ENCODE assay signal across 25 cellular contexts in genomic region chr13:33872005-33872351, GRCh38. TPM values are rescaled to one million over a fixed set of nuclear protein-coding genes. Genes with fewer than 3 reads are reported as not detected.
DNase-seq lines count a peak whose midpoint lies in the region; ATAC-seq and TF ChIP-seq lines count a peak whose summit lies in the region.
"Had no signal": no experiment of that assay in that cellular context is flagged by ENCODE, and none has a peak within 500 bp of the region (broad histone marks: within the 10 kb centered on the region; RNA-seq: fewer than 3 reads in every experiment).

No MANE protein-coding gene starts in this region.

- peaks cover 4% of the 10 kb centered on the region for H3K36me3 Mint-ChIP-seq in activated CD4-positive, alpha-beta T cell treated with anti-CD3 and anti-CD28 coated beads, Interleukin-2, amount 10 ng/mL, durations not matched to agents 7 days and 5 days (ENCODE audit: low read depth)
- H3K36me3 Mint-ChIP-seq in immature natural killer cell = no peaks in the 10 kb centered on the region

- TF ChIP-seq CTCF in left ventricle myocardium inferior (IDR thresholded peaks at IDR 0.05; ENCODE audit: borderline replicate concordance) (no peak), fibroblast of the aortic adventitia (IDR thresholded peaks at IDR 0.05; ENCODE audit: insufficient read depth, low read length) (no peak), liver (IDR thresholded peaks at IDR 0.05; ENCODE audit: low read depth, low read length, missing input control) (no peak), ovary (IDR thresholded peaks at IDR 0.05) (no peak)

- TF ChIP-seq EP300 in ovary (IDR thresholded peaks at IDR 0.05) = no peak

- 33% methylated on average over 6 of the region's 6 CpGs for WGBS in liver
- WGBS in ovary, 3 donors = 55 to 64% (median 58%) methylated on average over 6 of the region's 6 CpGs

- ATAC-seq in Right ventricle myocardium inferior = peak; percentile 58
- ATAC-seq: HCT116, K562 had no signal

- H3K36me3 ChIP-seq in left ventricle myocardium inferior (no peaks in the 10 kb centered on the region), liver (ENCODE audit: control insufficient read depth in 4 of 4, insufficient read depth in 3 of 4, low read depth in 1 of 4, low read length in 3 of 4) (peaks cover 0 to 2% (median 0%) of the 10 kb centered on the region in 4 donors), ovary (no peaks in the 10 kb centered on the region)
- H3K36me3 ChIP-seq: BE2C had no signal

- intact Hi-C loops in Right ventricle myocardium inferior (cut with DNase I) (no loop called here), left ventricle myocardium inferior (cut with micrococcal nuclease) (no loop called here), ovary (cut with DNase I) (no loop called here)

- no peak for TF ChIP-seq RAD21 in liver (IDR thresholded peaks at IDR 0.05)

- no peaks in the 10 kb centered on the region for H3K9me3 Mint-ChIP-seq in activated CD4-positive, alpha-beta T cell treated with anti-CD3 and anti-CD28 coated beads, Interleukin-2, amount 10 ng/mL, durations not matched to agents 7 days and 5 days
- no peaks in the 10 kb centered on the region for H3K9me3 Mint-ChIP-seq in immature natural killer cell
- H3K9me3 Mint-ChIP-seq: CD14-positive monocyte had no signal

- H3K4me3 ChIP-seq in left ventricle myocardium inferior (no peak overlapping the region), fibroblast of the aortic adventitia (ENCODE audit: low read depth, low read length) (no peak overlapping the region), liver (ENCODE audit: low read depth in 1 of 3, low read length in 3 of 3) (no peak overlapping the region), ovary (no peak overlapping the region)
- H3K4me3 ChIP-seq: K562, PC-9 had no signal

- H3K9ac ChIP-seq in liver (ENCODE audit: low read depth in 1 of 2, low read length in 2 of 2) = no peak overlapping the region

- CTCF ChIA-PET in activated CD4-positive, alpha-beta T cell treated with anti-CD3 and anti-CD28 coated beads, Interleukin-2, amount 10 ng/mL, durations not matched to agents 7 days and 5 days (lab: Charles Lee) = no interaction called here

- H3K27me3 Mint-ChIP-seq in activated CD4-positive, alpha-beta T cell treated with anti-CD3 and anti-CD28 coated beads, Interleukin-2, amount 10 ng/mL, durations not matched to agents 7 days and 5 days = no peaks in the 10 kb centered on the region
- H3K27me3 Mint-ChIP-seq in immature natural killer cell (ENCODE audit: low read depth in 3 of 3) = no peaks in the 10 kb centered on the region

- peaks cover 10% of the 10 kb centered on the region for H3K4me1 ChIP-seq in left ventricle myocardium inferior
- H3K4me1 ChIP-seq in liver (ENCODE audit: control insufficient read depth in 4 of 4, insufficient read depth in 4 of 4, low read length in 3 of 4) = peaks cover 4 to 19% (median 16%) of the 10 kb centered on the region in 4 donors
- H3K4me1 ChIP-seq in ovary (ENCODE audit: insufficient read depth) = no peaks in the 10 kb centered on the region

- no peak overlapping the region for H3K27ac ChIP-seq in left ventricle myocardium inferior (replicated peaks)
- peak overlapping the region; percentile 81 to 83 for H3K27ac ChIP-seq in liver (ENCODE audit: low read depth in 1 of 2, low read length in 2 of 2)
- H3K27ac ChIP-seq in ovary = no peak overlapping the region
- H3K27ac ChIP-seq: PC-9 had no signal

- no peak overlapping the region for H3K4me3 Mint-ChIP-seq in activated CD4-positive, alpha-beta T cell treated with anti-CD3 and anti-CD28 coated beads, Interleukin-2, amount 10 ng/mL, durations not matched to agents 7 days and 5 days
- no peak overlapping the region for H3K4me3 Mint-ChIP-seq in immature natural killer cell
- H3K4me3 Mint-ChIP-seq: CD14-positive monocyte had no signal

- no peak for TF ChIP-seq POLR2A in ovary (IDR thresholded peaks at IDR 0.05)

- no peaks in the 10 kb centered on the region for H3K4me1 Mint-ChIP-seq in activated CD4-positive, alpha-beta T cell treated with anti-CD3 and anti-CD28 coated beads, Interleukin-2, amount 10 ng/mL, durations not matched to agents 7 days and 5 days
- no peaks in the 10 kb centered on the region for H3K4me1 Mint-ChIP-seq in immature natural killer cell
- H3K4me1 Mint-ChIP-seq: CD14-positive monocyte had no signal

- no peak overlapping the region for H3K27ac Mint-ChIP-seq in activated CD4-positive, alpha-beta T cell treated with anti-CD3 and anti-CD28 coated beads, Interleukin-2, amount 10 ng/mL, durations not matched to agents 7 days and 5 days
- H3K27ac Mint-ChIP-seq in immature natural killer cell = no peak overlapping the region

- no peak for DNase-seq in Right ventricle myocardium inferior (ENCODE audit: missing footprints)
- no peak for DNase-seq in left ventricle myocardium inferior
- peak; percentile 11 for DNase-seq in fibroblast of the aortic adventitia (ENCODE audit: low read depth)
- no peak for DNase-seq in activated CD4-positive, alpha-beta T cell treated with anti-CD3 and anti-CD28 coated beads, Interleukin-2, amount 10 ng/mL, durations not matched to agents 7 days and 5 days
- DNase-seq in GOT3 (lab: John Stamatoyannopoulos, UW) = no peak
- no peak for DNase-seq in ovary
- no peak for DNase-seq in immature natural killer cell
- DNase-seq: 8988T, ACHN, BE2C, DMS153, DND-41, Kasumi-1, NCI-H1105 treated with DMSO at 0.1 percent for 48 hours, NCI-H146, NCI-H1930, NCI-H2107, NCI-H446, NCI-H526 treated with DMSO at 0.1 percent for 48 hours, PC-9, SHP77 had no signal

- POLR2A ChIA-PET in activated CD4-positive, alpha-beta T cell treated with anti-CD3 and anti-CD28 coated beads, Interleukin-2, amount 10 ng/mL, durations not matched to agents 7 days and 5 days (lab: Charles Lee) = no interaction called here

- H3K27me3 ChIP-seq in left ventricle myocardium inferior (ENCODE audit: low read depth) (no peaks in the 10 kb centered on the region), liver (ENCODE audit: control insufficient read depth in 4 of 4, insufficient read depth in 4 of 4, low read length in 3 of 4) (no peaks in the 10 kb centered on the region), ovary (no peaks in the 10 kb centered on the region)
- H3K27me3 ChIP-seq: BE2C had no signal

- H3K9me3 ChIP-seq in left ventricle myocardium inferior (replicated peaks) = no peaks in the 10 kb centered on the region
- H3K9me3 ChIP-seq in liver (ENCODE audit: control insufficient read depth in 4 of 4, low read length in 3 of 4) = no peaks in the 10 kb centered on the region
- H3K9me3 ChIP-seq in ovary = no peaks in the 10 kb centered on the region
- H3K9me3 ChIP-seq: BE2C had no signal

TF ChIP-seq in liver, 16 proteins besides CTCF, POLR2A, EP300 and RAD21 (continues in another document):
- TF ChIP-seq HNF4G (IDR thresholded peaks at IDR 0.05) (peak; percentile 32), NR2F2 (IDR thresholded peaks at IDR 0.05) (no peak), TAF1 (conservative IDR thresholded peaks at IDR 0.05) (no peak), JUND (IDR thresholded peaks at IDR 0.05) (peak; percentile 58 to 85), EGR1 (IDR thresholded peaks at IDR 0.05; ENCODE audit: low read depth in 2 of 2) (peak in 1 of 2 donors; percentile 25), RXRA (IDR thresholded peaks at IDR 0.05) (peak; percentile 24 to 81), HNF4A (conservative IDR thresholded peaks at IDR 0.05) (peak; percentile 82 to 85), REST (IDR thresholded peaks at IDR 0.05) (no peak), FOXA1 (IDR thresholded peaks at IDR 0.05) (no peak)

RNA-seq across cellular contexts. Expression of gene RFC3, which starts 54.0 kb away (rescaled TPM):
- total RNA-seq in Right ventricle myocardium inferior (5.0 TPM), left ventricle myocardium inferior (4.2 TPM), fibroblast of the aortic adventitia (ENCODE audit: low replicate concordance) (10.2 and 38.9 TPM in 2 replicates), liver (10 to 100 TPM in 1 of 2 donors, 1 to 10 TPM in 1; 3.2 to 19.1 TPM), ovary (1 to 10 TPM; 6.9 to 9.4 (median 7.6) TPM)
- polyA plus RNA-seq in liver (1 to 10 TPM; 1.9 to 2.9 TPM), ovary (1 to 10 TPM; 6.9 to 7.1 TPM), immature natural killer cell (1 to 10 TPM; 3.0 to 7.7 (median 6.3) TPM)
- total RNA-seq in activated CD4-positive, alpha-beta T cell treated with anti-CD3 and anti-CD28 coated beads, Interleukin-2, amount 10 ng/mL, durations not matched to agents 7 days and 5 days = 10 to 100 TPM; 38.3 to 46.8 TPM

Comparison
In these comparisons a context has a peak if more than half of its experiments do, and no peak if none do; other contexts are left out.
1. H3K27ac ChIP-seq: peak in liver (2 of 2); none in left ventricle myocardium inferior (single experiment) and ovary (0 of 2).